Comparison of ENCODE assay signal across 8 cellular contexts in the genomic region with DNA sequence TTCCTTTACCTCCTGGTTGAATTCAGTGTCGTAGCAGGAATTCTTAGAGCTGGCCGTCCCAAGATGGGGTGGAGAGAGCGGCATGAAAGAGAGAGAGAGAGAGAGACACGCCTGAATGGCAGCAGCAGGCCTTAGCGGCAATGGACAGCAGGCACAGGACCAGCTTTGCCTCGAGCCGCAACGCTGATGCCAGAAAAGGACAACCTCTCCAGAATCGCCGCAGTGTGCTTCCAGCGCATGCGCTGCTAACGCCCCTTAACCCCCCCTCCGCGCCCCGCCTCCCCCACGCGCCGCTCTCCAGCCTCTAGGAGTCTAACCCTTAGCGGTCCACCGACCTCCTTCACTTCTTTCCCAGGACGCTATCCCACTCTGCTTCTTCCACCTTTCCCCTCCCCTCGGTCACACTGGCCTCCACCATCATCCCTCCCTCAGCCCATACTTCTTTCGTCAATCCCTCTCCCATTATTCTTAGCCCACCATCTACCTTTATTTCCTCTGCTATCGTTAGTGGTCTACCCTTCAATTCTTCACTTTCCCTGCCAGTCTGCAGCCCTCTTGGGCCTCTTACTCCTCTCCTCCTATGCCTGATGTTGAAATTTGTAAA. TPM values are rescaled to one million over a fixed set of nuclear protein-coding genes. Genes with fewer than 3 reads are reported as not detected.
DNase-seq lines count a peak whose midpoint lies in the region; ATAC-seq and TF ChIP-seq lines count a peak whose summit lies in the region.

No MANE protein-coding gene starts in this region.

- H3K27me3 ChIP-seq in BLaER1: peaks cover 44% of the 10 kb centered on the region
- H3K27me3 ChIP-seq in right atrium auricular region: no peaks in the 10 kb centered on the region
- no peaks in the 10 kb centered on the region for H3K27me3 ChIP-seq in prostate gland (replicated peaks; ENCODE audit: insufficient read depth)
- H3K27me3 ChIP-seq in upper lobe of right lung: no peaks in the 10 kb centered on the region

- intact Hi-C loops in prostate gland (cut with DNase I): loop anchor here (10.0 kb wide), 2 partner anchors 59 to 279 kb away; no protein-coding TSS in a partner anchor
- intact Hi-C loops in upper lobe of right lung (cut with DNase I): no loop called here

- peaks cover 1% of the 10 kb centered on the region; the same call in 1 of the 2 replicates for H4K20me1 ChIP-seq in BLaER1

- H3K36me3 Mint-ChIP-seq in T-helper 17 cell (ENCODE audit: low read depth): peaks cover 2% of the 10 kb centered on the region

- H3K27ac ChIP-seq in BLaER1 (no peak overlapping the region), right atrium auricular region (peak overlapping the region; percentile 84 to 86), prostate gland (peak overlapping the region; percentile 87 to 89), upper lobe of right lung (peak overlapping the region; percentile 92)

- H3K27me3 Mint-ChIP-seq in T-helper 17 cell: no peaks in the 10 kb centered on the region

- H3K36me3 ChIP-seq in BLaER1: no peaks in the 10 kb centered on the region
- no peaks in the 10 kb centered on the region for H3K36me3 ChIP-seq in right atrium auricular region
- no peaks in the 10 kb centered on the region for H3K36me3 ChIP-seq in prostate gland
- no peaks in the 10 kb centered on the region for H3K36me3 ChIP-seq in upper lobe of right lung

- TF ChIP-seq POLR2A in prostate gland (IDR thresholded peaks at IDR 0.05): peak; percentile 72

- H3K9ac ChIP-seq in BLaER1: peak overlapping the region; percentile 91

- WGBS in prostate gland: 2% methylated on average over 19 of the region's 25 CpGs

- H3K9me3 ChIP-seq in BLaER1: no peaks in the 10 kb centered on the region
- H3K9me3 ChIP-seq in T-helper 17 cell (ENCODE audit: control insufficient read depth, low read length, poor library complexity, severe bottlenecking): no peaks in the 10 kb centered on the region
- H3K9me3 ChIP-seq in right atrium auricular region: no peaks in the 10 kb centered on the region
- H3K9me3 ChIP-seq in prostate gland: no peaks in the 10 kb centered on the region
- H3K9me3 ChIP-seq in upper lobe of right lung: no peaks in the 10 kb centered on the region

- peak overlapping the region; percentile 72 for H3K4me2 ChIP-seq in BLaER1

- H3K4me1 ChIP-seq in BLaER1 (no peaks in the 10 kb centered on the region), right atrium auricular region (peaks cover 0 to 5% of the 10 kb centered on the region in 2 donors), prostate gland (replicated peaks) (no peaks in the 10 kb centered on the region), upper lobe of right lung (no peaks in the 10 kb centered on the region)

- ATAC-seq in GM21515 (IDR thresholded peaks at IDR 0.05; ENCODE audit: unreplicated experiment) (peak; percentile 41), T-helper 17 cell (no peak), upper lobe of right lung (peak; percentile 88)

- TF ChIP-seq CTCF in right atrium auricular region (IDR thresholded peaks at IDR 0.05) (no peak), prostate gland (IDR thresholded peaks at IDR 0.05) (no peak), upper lobe of right lung (IDR thresholded peaks at IDR 0.05) (no peak)

- peak; percentile 50 for DNase-seq in NCI-H1694 (lab: John Stamatoyannopoulos, UW)
- peak; percentile 28 to 56 (median 55) for DNase-seq in T-helper 17 cell
- DNase-seq in amygdala (lab: John Stamatoyannopoulos, UW): peak in 55 of 56 donors; percentile 6 to 82 (median 60)
- DNase-seq in right atrium auricular region (ENCODE audit: low spot score): peak; percentile 76
- peak; percentile 71 for DNase-seq in prostate gland (ENCODE audit: low spot score)
- peak; percentile 87 for DNase-seq in upper lobe of right lung

- no peak overlapping the region for H3K27ac Mint-ChIP-seq in T-helper 17 cell

- H3K4me3 ChIP-seq in BLaER1 (peak overlapping the region; percentile 74), right atrium auricular region (peak overlapping the region; percentile 51 to 56), prostate gland (peak overlapping the region; percentile 46 to 52), upper lobe of right lung (peak overlapping the region; percentile 62)

- H3K4me3 Mint-ChIP-seq in T-helper 17 cell: peak overlapping the region; percentile 95

- peaks cover 13% of the 10 kb centered on the region for H3K4me1 Mint-ChIP-seq in T-helper 17 cell

RNA-seq across cellular contexts. Expression of a gene that starts 10.5 kb away (rescaled TPM):
- not detected for total RNA-seq in T-helper 17 cell
- not detected for total RNA-seq in right atrium auricular region
- 1 to 10 TPM in 1 of 2 donors, not detected in 1; 3.7 TPM for total RNA-seq in prostate gland
- total RNA-seq in upper lobe of right lung: not detected
